Comparison of ENCODE assay signal across 1 cellular context in the genomic region with DNA sequence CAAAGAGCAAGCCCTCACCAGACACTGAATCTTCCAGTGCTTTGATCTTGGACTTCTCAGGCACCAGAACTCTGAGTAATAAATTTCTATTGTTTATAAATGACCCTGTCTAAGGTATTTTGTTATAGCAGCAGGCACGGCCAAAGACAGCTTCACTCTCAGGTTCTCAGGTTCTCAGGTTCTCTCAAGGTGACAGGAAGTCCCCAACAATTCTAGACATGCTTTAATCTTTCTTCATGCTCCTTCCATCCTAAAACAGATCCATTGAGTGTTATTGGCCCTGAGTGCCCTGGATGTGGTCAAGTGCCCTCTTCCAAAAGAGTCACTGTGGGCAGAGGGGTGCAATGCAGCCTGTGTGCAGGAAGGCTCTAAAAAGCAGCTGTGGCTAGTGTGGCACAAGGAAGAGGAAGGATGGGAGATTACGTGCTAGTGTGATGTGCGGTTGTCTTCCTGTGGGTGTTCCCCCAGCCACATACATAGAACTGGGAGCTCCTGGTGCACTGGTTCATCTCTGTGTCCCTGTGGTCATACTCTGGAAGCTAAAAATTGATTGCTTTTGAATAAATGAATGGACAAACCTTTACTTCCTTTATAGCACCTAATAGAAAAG.
TF ChIP-seq lines count a peak whose summit lies in the region.

No MANE protein-coding gene starts in this region.

TF ChIP-seq in WTC11, 78 proteins besides CTCF, POLR2A, EP300 and RAD21 (continued from another document):
- TF ChIP-seq, protein P1, sequence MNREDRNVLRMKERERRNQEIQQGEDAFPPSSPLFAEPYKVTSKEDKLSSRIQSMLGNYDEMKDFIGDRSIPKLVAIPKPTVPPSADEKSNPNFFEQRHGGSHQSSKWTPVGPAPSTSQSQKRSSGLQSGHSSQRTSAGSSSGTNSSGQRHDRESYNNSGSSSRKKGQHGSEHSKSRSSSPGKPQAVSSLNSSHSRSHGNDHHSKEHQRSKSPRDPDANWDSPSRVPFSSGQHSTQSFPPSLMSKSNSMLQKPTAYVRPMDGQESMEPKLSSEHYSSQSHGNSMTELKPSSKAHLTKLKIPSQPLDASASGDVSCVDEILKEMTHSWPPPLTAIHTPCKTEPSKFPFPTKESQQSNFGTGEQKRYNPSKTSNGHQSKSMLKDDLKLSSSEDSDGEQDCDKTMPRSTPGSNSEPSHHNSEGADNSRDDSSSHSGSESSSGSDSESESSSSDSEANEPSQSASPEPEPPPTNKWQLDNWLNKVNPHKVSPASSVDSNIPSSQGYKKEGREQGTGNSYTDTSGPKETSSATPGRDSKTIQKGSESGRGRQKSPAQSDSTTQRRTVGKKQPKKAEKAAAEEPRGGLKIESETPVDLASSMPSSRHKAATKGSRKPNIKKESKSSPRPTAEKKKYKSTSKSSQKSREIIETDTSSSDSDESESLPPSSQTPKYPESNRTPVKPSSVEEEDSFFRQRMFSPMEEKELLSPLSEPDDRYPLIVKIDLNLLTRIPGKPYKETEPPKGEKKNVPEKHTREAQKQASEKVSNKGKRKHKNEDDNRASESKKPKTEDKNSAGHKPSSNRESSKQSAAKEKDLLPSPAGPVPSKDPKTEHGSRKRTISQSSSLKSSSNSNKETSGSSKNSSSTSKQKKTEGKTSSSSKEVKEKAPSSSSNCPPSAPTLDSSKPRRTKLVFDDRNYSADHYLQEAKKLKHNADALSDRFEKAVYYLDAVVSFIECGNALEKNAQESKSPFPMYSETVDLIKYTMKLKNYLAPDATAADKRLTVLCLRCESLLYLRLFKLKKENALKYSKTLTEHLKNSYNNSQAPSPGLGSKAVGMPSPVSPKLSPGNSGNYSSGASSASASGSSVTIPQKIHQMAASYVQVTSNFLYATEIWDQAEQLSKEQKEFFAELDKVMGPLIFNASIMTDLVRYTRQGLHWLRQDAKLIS (CRISPR knock-in tag; IDR thresholded peaks at IDR 0.05; ENCODE audit: borderline replicate concordance), result no peak
- no peak for TF ChIP-seq MYBL2 (CRISPR knock-in tag; IDR thresholded peaks at IDR 0.05)
